ENCODE assay signal across 26 cellular contexts in the genomic region with DNA sequence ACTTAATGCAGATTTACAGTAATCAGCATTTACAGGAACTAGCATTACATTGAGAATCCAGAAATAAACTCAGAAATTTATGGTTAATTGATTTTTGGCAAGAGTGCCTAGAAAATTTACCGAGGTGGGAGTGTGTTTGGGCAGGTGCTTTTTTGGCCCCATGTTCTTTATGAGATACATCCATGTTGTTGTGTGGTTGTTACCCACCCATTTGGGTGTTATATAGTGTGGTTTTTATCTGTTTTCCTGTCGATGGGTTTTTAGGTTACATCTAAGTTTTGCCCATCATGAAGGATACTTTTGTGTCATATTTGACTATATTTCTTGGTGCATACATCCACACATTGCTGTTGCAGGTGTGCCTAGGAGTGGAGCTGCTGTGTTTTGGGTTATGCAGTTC.
"Had no signal": no experiment of that assay in that cellular context is flagged by ENCODE, and none has a peak within 500 bp of the region (broad histone marks: within the 10 kb centered on the region; RNA-seq: fewer than 3 reads in every experiment).

No MANE protein-coding gene starts in this region.

- H3K4me1 ChIP-seq: colonic mucosa, esophagus squamous epithelium, gastrocnemius medialis, left lung had no signal

- ATAC-seq: esophagus mucosa, gastrocnemius medialis, heart right ventricle, left cardiac atrium, left lung, left ventricle myocardium superior, lower lobe of right lung, mucosa of descending colon had no signal

- H3K27ac ChIP-seq: colonic mucosa, epithelial cell of prostate, esophagus squamous epithelium, gastrocnemius medialis, heart right ventricle, left lung, lower lobe of right lung had no signal

- H3K9me3 ChIP-seq: colonic mucosa, esophagus squamous epithelium, gastrocnemius medialis, heart right ventricle, left lung, lower lobe of right lung, mucosa of descending colon had no signal

- H3K36me3 ChIP-seq: colonic mucosa had no signal

- H3K27ac Mint-ChIP-seq: dendritic cell treated with granulocyte-macrophage colony-stimulating factor and Interleukin-4, amounts not matched to agents 40 ng/mL and 50 ng/mL, for 4 days; endodermal cell; mesothelial cell of epicardium had no signal

- H3K27me3 Mint-ChIP-seq: dendritic cell treated with granulocyte-macrophage colony-stimulating factor and Interleukin-4, amounts not matched to agents 40 ng/mL and 50 ng/mL, for 4 days had no signal

- H3K9me3 Mint-ChIP-seq: dendritic cell treated with granulocyte-macrophage colony-stimulating factor and Interleukin-4, amounts not matched to agents 40 ng/mL and 50 ng/mL, for 4 days; endodermal cell; mesothelial cell of epicardium had no signal

- H3K4me1 Mint-ChIP-seq: endodermal cell, mesothelial cell of epicardium had no signal

- H3K27me3 ChIP-seq: colonic mucosa, esophagus squamous epithelium, gastrocnemius medialis, heart right ventricle, left lung had no signal

- H3K4me3 ChIP-seq: colonic mucosa, esophagus squamous epithelium, gastrocnemius medialis, heart right ventricle, left lung, lower lobe of right lung, mucosa of descending colon had no signal

- H3K4me3 Mint-ChIP-seq: dendritic cell treated with granulocyte-macrophage colony-stimulating factor and Interleukin-4, amounts not matched to agents 40 ng/mL and 50 ng/mL, for 4 days; endodermal cell; mesothelial cell of epicardium had no signal

- DNase-seq: cerebellar nuclear complex; colonic mucosa; cortex of kidney; effector memory CD4-positive, alpha-beta T cell; endodermal cell; erythroblast; esophagus squamous epithelium; foreskin fibroblast; foreskin melanocyte; gastrocnemius medialis; glutamatergic neuron; head of caudate nucleus; heart right ventricle; hippocampal formation; islet precursor cell; kidney; left cardiac atrium; left lung; left ventricle myocardium superior; lower lobe of right lung; mesenchymal stem cell; mucosa of descending colon had no signal
